In genomic region chr2:47239119-47239969, GRCh38 we compare ENCODE assay signal across 27 cellular contexts.
DNase-seq lines count a peak whose midpoint lies in the region; ATAC-seq and TF ChIP-seq lines count a peak whose summit lies in the region.
"Had no signal": no experiment of that assay in that cellular context is flagged by ENCODE, and none has a peak within 500 bp of the region (broad histone marks: within the 10 kb centered on the region; RNA-seq: fewer than 3 reads in every experiment).

No MANE protein-coding gene starts in this region.

- no peak overlapping the region for H3K27ac ChIP-seq in HEK293 (ENCODE audit: extremely low read depth, low read depth, low read length)
- peak overlapping the region; percentile 54 for H3K27ac ChIP-seq in mesendoderm (ENCODE audit: low read depth, low read length)
- H3K27ac ChIP-seq: prostate gland, SJCRH30, tibial nerve had no signal

- no peak overlapping the region for H3K23ac ChIP-seq in mesendoderm (ENCODE audit: low read length)

- H3K36me3 ChIP-seq in HEK293 (ENCODE audit: control insufficient read depth in 2 of 2, insufficient read depth in 1 of 2, low read length in 2 of 2): no peaks in the 10 kb centered on the region
- H3K36me3 ChIP-seq in mesendoderm (ENCODE audit: control insufficient read depth, insufficient read depth, low read length): no peaks in the 10 kb centered on the region
- H3K36me3 ChIP-seq: prostate gland, SJCRH30, tibial nerve had no signal

- no peaks in the 10 kb centered on the region for H3K36me3 Mint-ChIP-seq in progenitor cell of endocrine pancreas (ENCODE audit: insufficient read depth)
- H3K36me3 Mint-ChIP-seq: activated CD4-positive, alpha-beta memory T cell treated with anti-CD3 and anti-CD28 coated beads for 36 hours; CD4-positive, CD25-positive, alpha-beta regulatory T cell; mesothelial cell of epicardium; natural killer cell had no signal

- CTCF ChIA-PET in HEK293 (lab: Yijun Ruan, JAX): interaction anchor here (0.6 to 1.4 kb wide), 3 partner anchors 20 to 530 kb away, joined by 3 read pairs; no protein-coding TSS in a partner anchor

- H3K27me3 Mint-ChIP-seq in progenitor cell of endocrine pancreas: peaks cover 20% of the 10 kb centered on the region
- H3K27me3 Mint-ChIP-seq: activated B cell treated with CpG ODN at 0.5 μM for 24 hours had no signal

- H4K8ac ChIP-seq in mesendoderm (ENCODE audit: low read depth, low read length): no peak overlapping the region

- peak overlapping the region; percentile 77 for H2BK5ac ChIP-seq in mesendoderm (ENCODE audit: low read length)

- H3K4ac ChIP-seq in mesendoderm (ENCODE audit: low read depth, low read length): no peak overlapping the region

- H2BK15ac ChIP-seq in mesendoderm (replicated peaks; ENCODE audit: low read depth): no peak overlapping the region

- DNase-seq in NCI-H524 (lab: John Stamatoyannopoulos, UW) (peak; percentile 94), astrocyte of the hippocampus (ENCODE audit: low read depth, low spot score) (peak; percentile 26), mesendoderm (peak; percentile 64), AML-193 (lab: John Stamatoyannopoulos, UW) (no peak), progenitor cell of endocrine pancreas (ENCODE audit: low spot score, unreplicated experiment) (no peak)
- DNase-seq: activated B cell treated with CpG ODN at 0.5 μM for 24 hours; activated CD4-positive, alpha-beta memory T cell treated with anti-CD3 and anti-CD28 coated beads for 36 hours; activated gamma-delta T cell; CD4-positive, CD25-positive, alpha-beta regulatory T cell; dermis blood vessel endothelial cell; hypothalamus; Kasumi-1; left cardiac atrium; natural killer cell; NCI-H2081; PC-3; stimulated activated CD4-positive, alpha-beta T cell treated with anti-CD3 and anti-CD28 coated beads, Interleukin-2, amount 100 ng/mL, for 24 hours; stimulated activated naive CD4-positive, alpha-beta T cell treated with Interleukin-2 at 50 U/mL for 16 hours had no signal

- H3K27me3 ChIP-seq in mesendoderm (ENCODE audit: insufficient read depth, low read length, poor library complexity): no peaks in the 10 kb centered on the region
- H3K27me3 ChIP-seq: SJCRH30, tibial nerve had no signal

- peaks cover 6% of the 10 kb centered on the region for H3K4me1 Mint-ChIP-seq in progenitor cell of endocrine pancreas (ENCODE audit: low read depth)
- H3K4me1 Mint-ChIP-seq: activated B cell treated with CpG ODN at 0.5 μM for 24 hours; CD4-positive, CD25-positive, alpha-beta regulatory T cell; natural killer cell had no signal

- H3K4me2 ChIP-seq in mesendoderm (ENCODE audit: low read length): no peak overlapping the region

- POLR2A ChIA-PET in HEK293 (lab: Yijun Ruan, JAX): interaction anchor here (0.7 to 1.6 kb wide), 3 partner anchors 10 to 68 kb away, joined by 3 to 4 read pairs (median 3); no protein-coding TSS in a partner anchor

- H3K4me3 ChIP-seq in HEK293 (ENCODE audit: low read depth, low read length) (no peak overlapping the region), mesendoderm (ENCODE audit: low read length) (no peak overlapping the region)
- H3K4me3 ChIP-seq: GM12878, prostate gland, SJCRH30, tibial nerve had no signal

- H3K27ac Mint-ChIP-seq in progenitor cell of endocrine pancreas: no peak overlapping the region
- H3K27ac Mint-ChIP-seq: activated B cell treated with CpG ODN at 0.5 μM for 24 hours; activated CD4-positive, alpha-beta memory T cell treated with anti-CD3 and anti-CD28 coated beads for 36 hours; natural killer cell; T-helper 2 cell treated with Interferon-gamma antibody and Interleukin-4, amounts not matched to agents 5 μg/mL and 100 μg/mL, for 36 hours had no signal

- H3K79me1 ChIP-seq in mesendoderm (ENCODE audit: low read length): no peaks in the 10 kb centered on the region

- peak overlapping the region; percentile 71 for H2AK5ac ChIP-seq in mesendoderm (ENCODE audit: low read length)

- WGBS in mesendoderm (ENCODE audit: extremely low coverage, insufficient coverage, low lambda C conversion rate): no CpG with 5 or more reads among the region's 8 CpGs

- ATAC-seq in GM21723 (IDR thresholded peaks at IDR 0.05; ENCODE audit: unreplicated experiment) (no peak), GM21381 (IDR thresholded peaks at IDR 0.05; ENCODE audit: unreplicated experiment) (no peak)
- ATAC-seq: GM12878, left cardiac atrium, natural killer cell, PC-3 had no signal

- peaks cover 21% of the 10 kb centered on the region for H3K4me1 ChIP-seq in HEK293 (ENCODE audit: control insufficient read depth, insufficient read depth, low read length)
- peaks cover 30% of the 10 kb centered on the region for H3K4me1 ChIP-seq in mesendoderm (ENCODE audit: control insufficient read depth, low read depth, low read length)
- H3K4me1 ChIP-seq: prostate gland had no signal

- peak overlapping the region; percentile 71 for H3K56ac ChIP-seq in mesendoderm (ENCODE audit: low read length)

- H4K5ac ChIP-seq in mesendoderm (ENCODE audit: low read length): no peak overlapping the region

- H3K9me3 Mint-ChIP-seq in progenitor cell of endocrine pancreas (ENCODE audit: low read depth): no peaks in the 10 kb centered on the region
- H3K9me3 Mint-ChIP-seq: activated B cell treated with CpG ODN at 0.5 μM for 24 hours; activated CD4-positive, alpha-beta memory T cell treated with anti-CD3 and anti-CD28 coated beads for 36 hours; CD4-positive, CD25-positive, alpha-beta regulatory T cell; mesothelial cell of epicardium; natural killer cell; T-helper 2 cell treated with Interferon-gamma antibody and Interleukin-4, amounts not matched to agents 5 μg/mL and 100 μg/mL, for 36 hours had no signal

- H3K18ac ChIP-seq in mesendoderm (ENCODE audit: low read length): peak overlapping the region; percentile 89

- H2BK120ac ChIP-seq in mesendoderm (ENCODE audit: low read depth, low read length): peak overlapping the region; percentile 34

- no peaks in the 10 kb centered on the region for H3K79me2 ChIP-seq in mesendoderm (ENCODE audit: control insufficient read depth, insufficient read depth, low read length)

- no peaks in the 10 kb centered on the region for H3K9me3 ChIP-seq in HEK293 (ENCODE audit: control insufficient read depth, insufficient read depth, low read depth, low read length)
- H3K9me3 ChIP-seq: prostate gland, SJCRH30, tibial nerve had no signal

- no peak for TF ChIP-seq CTCF in HEK293 (tag by site-specific recombination; IDR thresholded peaks at IDR 0.05)
- no peak for TF ChIP-seq CTCF in progenitor cell of endocrine pancreas (IDR thresholded peaks at IDR 0.05; ENCODE audit: unreplicated experiment)

- no peak overlapping the region for H3K9ac ChIP-seq in mesendoderm (ENCODE audit: low read length)

- H3K4me3 Mint-ChIP-seq in progenitor cell of endocrine pancreas (ENCODE audit: low read depth): no peak overlapping the region
- H3K4me3 Mint-ChIP-seq: activated B cell treated with CpG ODN at 0.5 μM for 24 hours; activated CD4-positive, alpha-beta memory T cell treated with anti-CD3 and anti-CD28 coated beads for 36 hours; CD4-positive, CD25-positive, alpha-beta regulatory T cell; mesothelial cell of epicardium; natural killer cell; T-helper 2 cell treated with Interferon-gamma antibody and Interleukin-4, amounts not matched to agents 5 μg/mL and 100 μg/mL, for 36 hours had no signal

TF ChIP-seq in HEK293, 187 proteins besides CTCF, POLR2A, EP300 and RAD21 (continues in another document):
- TF ChIP-seq, protein P1, sequence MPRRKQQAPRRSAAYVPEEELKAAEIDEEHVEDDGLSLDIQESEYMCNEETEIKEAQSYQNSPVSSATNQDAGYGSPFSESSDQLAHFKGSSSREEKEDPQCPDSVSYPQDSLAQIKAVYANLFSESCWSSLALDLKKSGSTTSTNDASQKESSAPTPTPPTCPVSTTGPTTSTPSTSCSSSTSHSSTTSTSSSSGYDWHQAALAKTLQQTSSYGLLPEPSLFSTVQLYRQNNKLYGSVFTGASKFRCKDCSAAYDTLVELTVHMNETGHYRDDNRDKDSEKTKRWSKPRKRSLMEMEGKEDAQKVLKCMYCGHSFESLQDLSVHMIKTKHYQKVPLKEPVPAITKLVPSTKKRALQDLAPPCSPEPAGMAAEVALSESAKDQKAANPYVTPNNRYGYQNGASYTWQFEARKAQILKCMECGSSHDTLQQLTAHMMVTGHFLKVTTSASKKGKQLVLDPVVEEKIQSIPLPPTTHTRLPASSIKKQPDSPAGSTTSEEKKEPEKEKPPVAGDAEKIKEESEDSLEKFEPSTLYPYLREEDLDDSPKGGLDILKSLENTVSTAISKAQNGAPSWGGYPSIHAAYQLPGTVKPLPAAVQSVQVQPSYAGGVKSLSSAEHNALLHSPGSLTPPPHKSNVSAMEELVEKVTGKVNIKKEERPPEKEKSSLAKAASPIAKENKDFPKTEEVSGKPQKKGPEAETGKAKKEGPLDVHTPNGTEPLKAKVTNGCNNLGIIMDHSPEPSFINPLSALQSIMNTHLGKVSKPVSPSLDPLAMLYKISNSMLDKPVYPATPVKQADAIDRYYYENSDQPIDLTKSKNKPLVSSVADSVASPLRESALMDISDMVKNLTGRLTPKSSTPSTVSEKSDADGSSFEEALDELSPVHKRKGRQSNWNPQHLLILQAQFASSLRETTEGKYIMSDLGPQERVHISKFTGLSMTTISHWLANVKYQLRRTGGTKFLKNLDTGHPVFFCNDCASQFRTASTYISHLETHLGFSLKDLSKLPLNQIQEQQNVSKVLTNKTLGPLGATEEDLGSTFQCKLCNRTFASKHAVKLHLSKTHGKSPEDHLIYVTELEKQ (tag by site-specific recombination; IDR thresholded peaks at IDR 0.05; ENCODE audit: borderline replicate concordance): no peak
- TF ChIP-seq ZNF423 (tag by site-specific recombination; IDR thresholded peaks at IDR 0.05) (no peak), ZBTB20 (tag by site-specific recombination; IDR thresholded peaks at IDR 0.05) (peak; percentile 54), MYNN (tag by site-specific recombination; IDR thresholded peaks at IDR 0.05; ENCODE audit: borderline replicate concordance) (no peak), ZNF221 (tag by site-specific recombination; IDR thresholded peaks at IDR 0.05; ENCODE audit: borderline replicate concordance) (no peak), KLF16 (tag by site-specific recombination; IDR thresholded peaks at IDR 0.05) (no peak), ZNF112 (tag by site-specific recombination; IDR thresholded peaks at IDR 0.05) (no peak), KLF1 (tag by site-specific recombination; IDR thresholded peaks at IDR 0.05) (peak; percentile 18; the same call in 1 of the 2 replicates), ZNF175 (tag by site-specific recombination; IDR thresholded peaks at IDR 0.05) (no peak), ZBTB26 (tag by site-specific recombination; optimal IDR thresholded peaks at IDR 0.05) (no peak)

Comparison
In these comparisons a context has a peak if more than half of its experiments do, and no peak if none do; other contexts are left out.
1. DNase-seq: peak in NCI-H524 (2 of 2), astrocyte of the hippocampus (single experiment) and mesendoderm (single experiment); none in AML-193 (0 of 2) and progenitor cell of endocrine pancreas (single experiment).